Comparison of ENCODE assay signal across 10 cellular contexts in genomic region chr11:7303146-7303545, GRCh38. TPM values are rescaled to one million over a fixed set of nuclear protein-coding genes. Genes with fewer than 3 reads are reported as not detected.
"Had no signal": no experiment of that assay in that cellular context is flagged by ENCODE, and none has a peak within 500 bp of the region (broad histone marks: within the 10 kb centered on the region; RNA-seq: fewer than 3 reads in every experiment).

No MANE protein-coding gene starts in this region.

- H3K4me3 Mint-ChIP-seq: GM23338, H9, HFFc6 had no signal

- H3K4me3 ChIP-seq: GM23248, GM23338, HAP-1 had no signal

- H3K4me1 Mint-ChIP-seq: GM23338 had no signal

- H3K4me2 ChIP-seq: GM23338 had no signal

- H3K27ac ChIP-seq: GM23248 had no signal

- H3K27ac Mint-ChIP-seq: GM23338, H9, HFFc6 had no signal

- H3K9me3 Mint-ChIP-seq: GM23338, H9 had no signal

- H3K4me1 ChIP-seq: HAP-1 had no signal

- H3K9ac ChIP-seq: GM23248 had no signal

- H2AFZ ChIP-seq: GM23248, GM23338 had no signal

- ATAC-seq: GM23338, HCT116 had no signal

- H3K36me3 ChIP-seq: HAP-1 had no signal

- H3K9me3 ChIP-seq: HAP-1 had no signal

- DNase-seq: GM23248, GOT3, H7, H9, HCEC 1CT, HFFc6 had no signal

RNA-seq across cellular contexts. Expression of gene SYT9, which starts 51.4 kb away (rescaled TPM):
- total RNA-seq: GM23248, H4, HFFc6 had no signal
- polyA plus RNA-seq: GM23248 had no signal
